In genomic region chr15:56886878-56887781, GRCh38 we compare ENCODE assay signal across 8 cellular contexts. TPM values are rescaled to one million over a fixed set of nuclear protein-coding genes. Genes with fewer than 3 reads are reported as not detected.
A peak's percentile ranks its signal among the peaks of the same experiment; 100 is the strongest.
DNase-seq lines count a peak whose midpoint lies in the region; ATAC-seq and TF ChIP-seq lines count a peak whose summit lies in the region.

No MANE protein-coding gene starts in this region.

- H3K27ac ChIP-seq in osteoblast (ENCODE audit: low read depth, low read length) = peak overlapping the region; percentile 89
- H3K27ac ChIP-seq in testis = peak overlapping the region; percentile 97

- peak overlapping the region; percentile 94 for H3K4me2 ChIP-seq in osteoblast (ENCODE audit: insufficient read depth, low read length)

- no peaks in the 10 kb centered on the region for H3K36me3 Mint-ChIP-seq in activated naive CD8-positive, alpha-beta T cell

- intact Hi-C loops in head of caudate nucleus (cut with DNase I) = loop anchor here (1.0 to 2.0 kb wide), 2 partner anchors 31 to 154 kb away; partner anchors contain the start of genes TCF12 and ZNF280D
- intact Hi-C loops in testis (cut with DNase I; ENCODE audit: low total_unique reads) = no loop called here

- H3K9me3 ChIP-seq in osteoblast (ENCODE audit: low read depth, low read length) (no peaks in the 10 kb centered on the region), testis (no peaks in the 10 kb centered on the region)

- WGBS in testis, 2 donors = 0 to 1% methylated on average over 17 to 67 of the region's 79 CpGs

- peak overlapping the region; percentile 83 for H3K27ac Mint-ChIP-seq in activated naive CD8-positive, alpha-beta T cell

- peak; percentile 89 for ATAC-seq in HG02571 (IDR thresholded peaks at IDR 0.05; ENCODE audit: unreplicated experiment)
- ATAC-seq in SK-N-SH treated with all-trans-retinoic acid at 6 μM for 48 hours = peak; percentile 98

- H3K4me1 ChIP-seq in osteoblast (ENCODE audit: insufficient read depth, low read length) = peaks cover 15% of the 10 kb centered on the region
- peaks cover 7% of the 10 kb centered on the region for H3K4me1 ChIP-seq in testis

- no peaks in the 10 kb centered on the region for H3K79me2 ChIP-seq in osteoblast (ENCODE audit: insufficient read depth, low read length)

- POLR2A ChIA-PET in GM10248 (lab: Yijun Ruan, JAX) = no interaction called here

- TF ChIP-seq CTCF in GM10248 (IDR thresholded peaks at IDR 0.05; ENCODE audit: control extremely low read depth, extremely low read depth, low read depth, missing control alignments) (no peak), NB4 (IDR thresholded peaks at IDR 0.05; ENCODE audit: low read depth, low read length) (no peak), osteoblast (IDR thresholded peaks at IDR 0.05; ENCODE audit: extremely low read depth, low read depth, low read length) (no peak), testis (IDR thresholded peaks at IDR 0.05) (no peak)

- no peaks in the 10 kb centered on the region for H4K20me1 ChIP-seq in osteoblast (ENCODE audit: insufficient read depth, low read length)

- no peaks in the 10 kb centered on the region for H3K9me3 Mint-ChIP-seq in activated naive CD8-positive, alpha-beta T cell (ENCODE audit: low read depth)

- H3K4me3 ChIP-seq in NB4 (ENCODE audit: low read depth, low read length) (peak overlapping the region; percentile 73), osteoblast (ENCODE audit: insufficient read depth, low read length) (peak overlapping the region; percentile 79), testis (peak overlapping the region; percentile 70 to 89)

- H3K27me3 Mint-ChIP-seq in activated naive CD8-positive, alpha-beta T cell = no peaks in the 10 kb centered on the region

- H3K4me3 Mint-ChIP-seq in activated naive CD8-positive, alpha-beta T cell = peak overlapping the region; percentile 83

- H3K27me3 ChIP-seq in osteoblast (ENCODE audit: insufficient read depth, low read length) (no peaks in the 10 kb centered on the region), testis (no peaks in the 10 kb centered on the region)

- CTCF ChIA-PET in GM10248 (lab: Yijun Ruan, JAX) = interaction anchor here (1.4 kb wide), 1 partner anchor 14 kb away, joined by 3 read pairs; no protein-coding TSS in a partner anchor

- peak overlapping the region; percentile 95 for H2AFZ ChIP-seq in osteoblast (ENCODE audit: low read length)

- no peaks in the 10 kb centered on the region for H3K36me3 ChIP-seq in osteoblast (ENCODE audit: insufficient read depth, low read length)
- H3K36me3 ChIP-seq in testis (ENCODE audit: low read depth, missing control alignments) = no peaks in the 10 kb centered on the region

- peak; percentile 91 for DNase-seq in GM10248 (ENCODE audit: extremely low spot score)
- DNase-seq in NB4 (ENCODE audit: low read depth) = peak; percentile 93
- peak; percentile 80 to 98 (median 95) for DNase-seq in head of caudate nucleus
- DNase-seq in osteoblast (ENCODE audit: insufficient read length, low spot score, missing footprints) = peak; percentile 98
- DNase-seq in testis = peak; percentile 95

- TF ChIP-seq POLR2A in NB4 (IDR thresholded peaks at IDR 0.05; ENCODE audit: extremely low read depth, insufficient read length) (peak; percentile 74), testis (IDR thresholded peaks at IDR 0.05) (no peak)

- peaks cover 28% of the 10 kb centered on the region for H3K4me1 Mint-ChIP-seq in activated naive CD8-positive, alpha-beta T cell (ENCODE audit: low read depth)

TF ChIP-seq in SK-N-SH treated with all-trans-retinoic acid at 6 μM for 48 hours, 23 proteins besides CTCF, POLR2A, EP300 and RAD21:
- TF ChIP-seq GLIS3 (CRISPR knock-in tag; IDR thresholded peaks at IDR 0.05) (0 out of 2 replicates have a peak, but pooled peaks have one; percentile 8), CSDC2 (CRISPR knock-in tag; IDR thresholded peaks at IDR 0.05) (peak; percentile 30; the same call in 1 of the 2 replicates), PATZ1 (CRISPR knock-in tag; IDR thresholded peaks at IDR 0.05; ENCODE audit: borderline replicate concordance) (peak; percentile 87), ZNF8 (CRISPR knock-in tag; IDR thresholded peaks at IDR 0.05) (peak; percentile 61; the same call in 1 of the 2 replicates), ZFP3 (CRISPR knock-in tag; IDR thresholded peaks at IDR 0.05) (0 out of 2 replicates have a peak, but pooled peaks have one; percentile 34), SNAI2 (CRISPR knock-in tag; IDR thresholded peaks at IDR 0.05) (no peak)
TF ChIP-seq in SK-N-SH treated with all-trans-retinoic acid at 6 μM for 48 hours: peak in this region for 5.

RNA-seq across cellular contexts. Expression of gene TCF12, which starts 31.3 kb away (rescaled TPM):
- total RNA-seq in osteoblast (82.2 and 86.5 TPM in 2 replicates), testis (100 to 1,000 TPM; 146 to 152 TPM)
- 51.8 TPM for polyA plus RNA-seq in testis (ENCODE audit: insufficient read depth, low read depth, low replicate concordance)

Comparison
In these comparisons a context has a peak if more than half of its experiments do, and no peak if none do; other contexts are left out.
1. Peak in every context shown above with its lines: DNase-seq, ATAC-seq, H3K4me3 ChIP-seq and H3K27ac ChIP-seq.